In the genomic region with DNA sequence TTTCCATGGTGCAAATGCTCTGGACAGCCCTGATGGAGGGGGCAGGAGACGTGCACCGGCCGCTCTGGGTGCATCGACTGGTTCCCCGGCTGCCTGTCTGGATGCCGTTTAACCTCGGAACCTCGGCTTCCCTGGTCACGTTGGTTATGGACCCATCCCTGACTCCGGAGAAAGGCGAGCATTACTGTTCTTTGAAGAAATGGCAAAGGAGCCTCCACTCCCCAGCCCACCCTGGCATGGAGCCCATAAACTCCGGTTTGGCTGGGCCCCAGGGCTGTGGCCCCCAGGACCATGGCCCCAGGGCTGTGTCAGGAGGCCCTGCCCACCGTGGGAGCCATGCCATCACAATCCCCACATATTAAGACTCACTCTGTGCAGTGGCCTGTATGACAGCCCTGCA, we compare ENCODE assay signal across 32 cellular contexts. TPM values are rescaled to one million over a fixed set of nuclear protein-coding genes. Genes with fewer than 3 reads are reported as not detected.
"Had no signal": no experiment of that assay in that cellular context is flagged by ENCODE, and none has a peak within 500 bp of the region (broad histone marks: within the 10 kb centered on the region; RNA-seq: fewer than 3 reads in every experiment).

No MANE protein-coding gene starts in this region.

- H3K36me3 ChIP-seq: stomach, suprapubic skin, thoracic aorta, thyroid gland, tibial artery, tibial nerve, transverse colon, upper lobe of left lung, upper lobe of right lung, uterus, vagina had no signal

- H3K9me3 ChIP-seq: stomach, suprapubic skin, testis, thoracic aorta, thyroid gland, tibial artery, tibial nerve, transverse colon, upper lobe of left lung, upper lobe of right lung, uterus, vagina had no signal

- H3K27me3 ChIP-seq: testis, thyroid gland, tibial nerve, upper lobe of left lung, uterus, vagina had no signal

- ATAC-seq: stimulated activated effector memory CD8-positive, alpha-beta T cell treated with anti-CD3 and anti-CD28 coated beads, Interleukin-12 subunit alpha, Interleukin-12 subunit beta, amount 100 ng/mL, for 72 hours; stimulated activated memory B cell treated with anti-CD40 and anti-IgM and Interleukin-4, amounts not matched to agents 10 μg/mL and 1 μg/mL and 100 μg/mL, for 72 hours; stimulated activated naive B cell treated with anti-CD40 and anti-IgM and Interleukin-4, amounts not matched to agents 10 μg/mL and 1 μg/mL and 100 μg/mL, for 72 hours; stimulated activated naive CD8-positive, alpha-beta T cell treated with anti-CD3 and anti-CD28 coated beads, Interleukin-15, amount 100 ng/mL, for 72 hours; stimulated activated naive CD8-positive, alpha-beta T cell treated with anti-CD3 and anti-CD28 coated beads, Interleukin-15, Interleukin-2, amounts not matched to agents 100 U/mL and 50 U/mL, for 24 hours; upper lobe of right lung had no signal

- DNase-seq: stimulated activated CD4-positive, alpha-beta T cell treated with anti-CD3 and anti-CD28 coated beads, Interleukin-2, amount 100 ng/mL, for 48 hours; stimulated activated CD4-positive, alpha-beta T cell treated with anti-CD3 and anti-CD28 coated beads, Interleukin-4, amount 100 ng/mL, for 1 hour; stimulated activated CD4-positive, alpha-beta T cell treated with anti-CD3 and anti-CD28 coated beads, Interleukin-4, amount 100 ng/mL, for 24 hours; stimulated activated CD4-positive, alpha-beta T cell treated with anti-CD3 and anti-CD28 coated beads, Interleukin-4, amount 100 ng/mL, for 4 hours; stimulated activated CD8-positive, alpha-beta memory T cell treated with anti-CD3 and anti-CD28 coated beads, Interleukin-4, amount 100 ng/mL, for 48 hours; stimulated activated naive B cell treated with anti-CD40 and anti-IgM and Interleukin-4, amounts not matched to agents 10 μg/mL and 1 μg/mL and 100 μg/mL, for 72 hours; stimulated activated naive CD4-positive, alpha-beta T cell; stimulated activated naive CD4-positive, alpha-beta T cell treated with Interleukin-2 at 50 U/mL for 16 hours; stimulated activated naive CD8-positive, alpha-beta T cell treated with anti-CD3 and anti-CD28 coated beads, Interleukin-15, amount 100 ng/mL, for 72 hours; stimulated activated naive CD8-positive, alpha-beta T cell treated with anti-CD3 and anti-CD28 coated beads, Interleukin-15, Interleukin-2, amounts not matched to agents 100 U/mL and 50 U/mL, for 24 hours; stomach; substantia nigra; thyroid gland; tibial artery; transverse colon; trophoblast cell; upper lobe of right lung; uterus had no signal

- H3K27ac ChIP-seq: stomach, suprapubic skin, testis, thoracic aorta, thyroid gland, tibial artery, transverse colon, upper lobe of left lung, upper lobe of right lung, uterus, vagina had no signal

- FAIRE-seq: urothelium cell line had no signal

- H3K4me3 ChIP-seq: stomach, suprapubic skin, testis, thoracic aorta, thyroid gland, tibial artery, tibial nerve, transverse colon, upper lobe of right lung, uterus, vagina had no signal

- H3K4me3 Mint-ChIP-seq: stimulated activated effector memory CD8-positive, alpha-beta T cell treated with anti-CD3 and anti-CD28 coated beads, Interleukin-12 subunit alpha, Interleukin-12 subunit beta, amount 100 ng/mL, for 72 hours; stimulated activated memory B cell treated with anti-CD40 and anti-IgM and Interleukin-4, amounts not matched to agents 10 μg/mL and 1 μg/mL and 100 μg/mL, for 72 hours; stimulated activated naive B cell treated with anti-CD40 and anti-IgM and Interleukin-4, amounts not matched to agents 10 μg/mL and 1 μg/mL and 100 μg/mL, for 72 hours; stimulated activated naive CD8-positive, alpha-beta T cell treated with anti-CD3 and anti-CD28 coated beads, Interleukin-15, amount 100 ng/mL, for 72 hours; stimulated activated naive CD8-positive, alpha-beta T cell treated with anti-CD3 and anti-CD28 coated beads, Interleukin-15, Interleukin-2, amounts not matched to agents 100 ng/mL and 50 ng/mL, for 24 hours; type B pancreatic cell had no signal

- H3K4me1 ChIP-seq: stomach, suprapubic skin, thyroid gland, tibial artery, transverse colon, upper lobe of right lung, uterus, vagina had no signal

- H3K27ac Mint-ChIP-seq: stimulated activated effector memory CD8-positive, alpha-beta T cell treated with anti-CD3 and anti-CD28 coated beads, Interleukin-12 subunit alpha, Interleukin-12 subunit beta, amount 100 ng/mL, for 72 hours; stimulated activated memory B cell treated with anti-CD40 and anti-IgM and Interleukin-4, amounts not matched to agents 10 μg/mL and 1 μg/mL and 100 μg/mL, for 72 hours; stimulated activated naive B cell treated with anti-CD40 and anti-IgM and Interleukin-4, amounts not matched to agents 10 μg/mL and 1 μg/mL and 100 μg/mL, for 72 hours; stimulated activated naive CD8-positive, alpha-beta T cell treated with anti-CD3 and anti-CD28 coated beads, Interleukin-15, Interleukin-2, amounts not matched to agents 100 ng/mL and 50 ng/mL, for 24 hours; type B pancreatic cell had no signal

- H3K9me3 Mint-ChIP-seq: stimulated activated effector memory CD8-positive, alpha-beta T cell treated with anti-CD3 and anti-CD28 coated beads, Interleukin-12 subunit alpha, Interleukin-12 subunit beta, amount 100 ng/mL, for 72 hours; stimulated activated memory B cell treated with anti-CD40 and anti-IgM and Interleukin-4, amounts not matched to agents 10 μg/mL and 1 μg/mL and 100 μg/mL, for 72 hours; stimulated activated naive B cell treated with anti-CD40 and anti-IgM and Interleukin-4, amounts not matched to agents 10 μg/mL and 1 μg/mL and 100 μg/mL, for 72 hours; stimulated activated naive CD8-positive, alpha-beta T cell treated with anti-CD3 and anti-CD28 coated beads, Interleukin-15, amount 100 ng/mL, for 72 hours; stimulated activated naive CD8-positive, alpha-beta T cell treated with anti-CD3 and anti-CD28 coated beads, Interleukin-15, Interleukin-2, amounts not matched to agents 100 ng/mL and 50 ng/mL, for 24 hours; type B pancreatic cell had no signal

- H3K36me3 Mint-ChIP-seq: stimulated activated effector memory CD8-positive, alpha-beta T cell treated with anti-CD3 and anti-CD28 coated beads, Interleukin-12 subunit alpha, Interleukin-12 subunit beta, amount 100 ng/mL, for 72 hours; stimulated activated memory B cell treated with anti-CD40 and anti-IgM and Interleukin-4, amounts not matched to agents 10 μg/mL and 1 μg/mL and 100 μg/mL, for 72 hours; stimulated activated naive B cell treated with anti-CD40 and anti-IgM and Interleukin-4, amounts not matched to agents 10 μg/mL and 1 μg/mL and 100 μg/mL, for 72 hours; type B pancreatic cell had no signal

RNA-seq across cellular contexts. Expression of a gene that starts 28.9 kb away (rescaled TPM):
- total RNA-seq: subcutaneous adipose tissue, suprapubic skin, temporal lobe, thoracic aorta, transverse colon, upper lobe of right lung, ureter had no signal

RNA-seq across cellular contexts. Expression of a gene that starts 55.9 kb away (rescaled TPM):
- total RNA-seq: stomach, subcutaneous adipose tissue, suprapubic skin, thoracic aorta, thyroid gland, upper lobe of left lung, upper lobe of right lung, ureter, uterus, vagina had no signal
- polyA plus RNA-seq: stomach had no signal
